Comparison of ENCODE assay signal across 8 cellular contexts in the genomic region with DNA sequence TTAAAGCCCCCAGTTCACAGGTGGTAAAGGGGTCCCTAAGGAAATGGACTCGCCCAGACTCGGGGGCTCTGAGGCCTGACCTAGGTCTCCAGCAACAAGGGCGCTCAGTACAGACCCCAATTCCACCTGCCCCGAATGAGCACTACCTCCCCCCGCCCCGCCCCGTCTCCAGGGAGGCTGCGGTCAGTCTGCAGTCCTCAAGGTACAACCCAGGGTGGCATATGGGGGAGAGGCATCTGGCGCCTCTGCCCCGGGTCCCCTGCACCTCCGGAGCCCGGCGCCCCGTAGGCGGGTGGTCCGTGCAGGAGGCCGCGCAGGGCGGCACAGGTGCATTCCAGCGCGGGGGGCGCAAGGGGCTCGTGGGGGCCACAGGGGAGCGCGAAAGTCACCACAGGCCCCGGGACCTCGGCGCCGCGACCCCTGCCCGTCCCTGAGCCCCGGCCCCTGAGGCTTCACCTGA. TPM values are rescaled to one million over a fixed set of nuclear protein-coding genes. Genes with fewer than 3 reads are reported as not detected.
DNase-seq lines count a peak whose midpoint lies in the region; ATAC-seq, FAIRE-seq and TF ChIP-seq lines count a peak whose summit lies in the region.

No MANE protein-coding gene starts in this region.

- H3K9me3 ChIP-seq in keratinocyte (ENCODE audit: control insufficient read depth, low read depth, low read length) (no peaks in the 10 kb centered on the region), thoracic aorta (no peaks in the 10 kb centered on the region)

- H3K79me2 ChIP-seq in keratinocyte (ENCODE audit: control insufficient read depth, insufficient read depth, low read length), result peaks cover 4% of the 10 kb centered on the region

- dilution Hi-C loops in keratinocyte (cut with MboI; ENCODE audit: extremely low pct_ligation_motif_present, low sequenced_read_pairs), result no loop called here

- no peak for DNase-seq in activated naive CD4-positive, alpha-beta T cell treated with anti-CD3 and anti-CD28 coated beads, Interleukin-2, amount 50 U/mL, for 72 hours (ENCODE audit: low spot score in 2 of 2)
- no peak for DNase-seq in keratinocyte (ENCODE audit: low read depth, low spot score)
- DNase-seq in thoracic aorta (ENCODE audit: low spot score), result no peak
- no peak for DNase-seq in NCI-H146 treated with DMSO at 0.1 percent for 48 hours (lab: John Stamatoyannopoulos, UW; ENCODE audit: unreplicated experiment)
- no peak for DNase-seq in glomerular visceral epithelial cell (ENCODE audit: extremely low spot score)
- no peak for DNase-seq in NCI-H1694 treated with DMSO at 0.1 percent for 48 hours (lab: John Stamatoyannopoulos, UW)

- H3K9ac ChIP-seq in keratinocyte (ENCODE audit: control insufficient read depth, extremely low read depth, insufficient read depth, low read length), result peak overlapping the region; percentile 71

- ATAC-seq in GM18861 (IDR thresholded peaks at IDR 0.05; ENCODE audit: unreplicated experiment) (peak; percentile 8), HG02885 (IDR thresholded peaks at IDR 0.05; ENCODE audit: poor library complexity, unreplicated experiment) (peak; percentile 19), thoracic aorta (ENCODE audit: insufficient number of reproducible peaks, low FRiP score, low read depth) (no peak)
- ATAC-seq in activated naive CD4-positive, alpha-beta T cell treated with anti-CD3 and anti-CD28 coated beads, Interleukin-2, amount 50 U/mL, for 72 hours, result peak; percentile 29 to 34

- peak overlapping the region; percentile 49 for H2AFZ ChIP-seq in keratinocyte (ENCODE audit: control insufficient read depth, low read length)

- H3K9me3 Mint-ChIP-seq in activated naive CD4-positive, alpha-beta T cell treated with anti-CD3 and anti-CD28 coated beads, Interleukin-2, amount 50 U/mL, for 72 hours, result no peaks in the 10 kb centered on the region

- H3K9me1 ChIP-seq in keratinocyte (ENCODE audit: control insufficient read depth, extremely low read depth, insufficient read depth, low read length), result no peaks in the 10 kb centered on the region

- H3K27me3 ChIP-seq in keratinocyte (ENCODE audit: control insufficient read depth, extremely low read depth, insufficient read depth, low read length), result no peaks in the 10 kb centered on the region
- no peaks in the 10 kb centered on the region for H3K27me3 ChIP-seq in thoracic aorta (replicated peaks; ENCODE audit: insufficient read depth)

- H3K4me3 ChIP-seq in keratinocyte (ENCODE audit: control insufficient read depth in 2 of 3, extremely low read depth in 1 of 3, insufficient read depth in 2 of 3, low read depth in 1 of 3, low read length in 3 of 3), result peak overlapping the region; percentile 80 to 97 (median 85)
- H3K4me3 ChIP-seq in thoracic aorta, result peak overlapping the region; percentile 89

- H3K27ac ChIP-seq in keratinocyte (ENCODE audit: control insufficient read depth, insufficient read depth, low read length), result peak overlapping the region; percentile 52
- peak overlapping the region; percentile 87 to 93 for H3K27ac ChIP-seq in thoracic aorta

- H4K20me1 ChIP-seq in keratinocyte (ENCODE audit: control insufficient read depth, extremely low read depth, insufficient read depth, low read length), result no peaks in the 10 kb centered on the region

- H3K4me1 ChIP-seq in keratinocyte (ENCODE audit: control insufficient read depth, extremely low read depth, insufficient read depth, low read length) (peaks cover 18% of the 10 kb centered on the region), thoracic aorta (ENCODE audit: control insufficient read depth in 1 of 2, low read depth in 2 of 2) (peaks cover 45 to 52% of the 10 kb centered on the region in 2 donors)

- H3K4me2 ChIP-seq in keratinocyte (ENCODE audit: control insufficient read depth, extremely low read depth, insufficient read depth, low read depth, low read length), result peak overlapping the region; percentile 91

- H3K36me3 Mint-ChIP-seq in activated naive CD4-positive, alpha-beta T cell treated with anti-CD3 and anti-CD28 coated beads, Interleukin-2, amount 50 U/mL, for 72 hours, result no peaks in the 10 kb centered on the region

- no peak for FAIRE-seq in keratinocyte (lab: Jason Lieb, UNC)

- H3K36me3 ChIP-seq in keratinocyte (ENCODE audit: control insufficient read depth in 2 of 2, extremely low read depth in 1 of 2, insufficient read depth in 2 of 2, low read length in 2 of 2) (peaks cover 7 to 8% of the 10 kb centered on the region in 2 experiments), thoracic aorta (peaks cover 8% of the 10 kb centered on the region)

- TF ChIP-seq CTCF in keratinocyte (optimal IDR thresholded peaks at IDR 0.05 in 1 of 3, IDR thresholded peaks at IDR 0.05 in 1 of 3, conservative IDR thresholded peaks at IDR 0.05 in 1 of 3; ENCODE audit: extremely low read depth in 1 of 3, insufficient read depth in 2 of 3, low read length in 3 of 3), result no peak
- no peak for TF ChIP-seq CTCF in thoracic aorta (IDR thresholded peaks at IDR 0.05)

- peak overlapping the region in 1 of 2 donors; percentile 60 for H3K27ac Mint-ChIP-seq in activated naive CD4-positive, alpha-beta T cell treated with anti-CD3 and anti-CD28 coated beads, Interleukin-2, amount 50 U/mL, for 72 hours

RNA-seq across cellular contexts. Expression of a gene that starts 0.4 kb away (rescaled TPM):
- total RNA-seq in activated naive CD4-positive, alpha-beta T cell treated with anti-CD3 and anti-CD28 coated beads, Interleukin-2, amount 50 U/mL, for 72 hours, result 10 to 100 TPM; 47.2 to 55.7 TPM
- 152 to 353 TPM (median 215 TPM) in 3 replicates for polyA plus RNA-seq in keratinocyte
- polyA plus RNA-seq in keratinocyte (2011; ENCODE audit: low read depth), result 210 TPM
- 237 and 358 TPM in 2 replicates for polyA plus RNA-seq in keratinocyte (2011; cell fraction: cytosol; rRNA removed)
- polyA plus RNA-seq in keratinocyte (2011; cell fraction: nucleus; rRNA removed), result 570 and 746 TPM in 2 replicates
- 327 and 379 TPM in 2 replicates for polyA plus RNA-seq in keratinocyte (2012; ENCODE audit: low replicate concordance)
- 282 to 776 TPM (median 516 TPM) in 3 replicates for polyA minus RNA-seq in keratinocyte
- polyA minus RNA-seq in keratinocyte (2011; cell fraction: cytosol; rRNA and poly(A)+ RNA removed), result 498 TPM
- polyA minus RNA-seq in keratinocyte (2011; cell fraction: nucleus; rRNA and poly(A)+ RNA removed), result 693 and 756 TPM in 2 replicates
- 1,000 to 10,000 TPM in 1 of 2 donors, 100 to 1,000 TPM in 1; 427 to 1,049 TPM for total RNA-seq in thoracic aorta

RNA-seq across cellular contexts. Expression of a gene that starts 13.0 kb away (rescaled TPM):
- total RNA-seq in activated naive CD4-positive, alpha-beta T cell treated with anti-CD3 and anti-CD28 coated beads, Interleukin-2, amount 50 U/mL, for 72 hours, result 1 to 10 TPM; 1.2 to 1.8 TPM
- 0.03 to 0.18 TPM (median 0.14 TPM) in 3 replicates for polyA plus RNA-seq in keratinocyte
- 0.36 TPM for polyA plus RNA-seq in keratinocyte (2011; ENCODE audit: low read depth)
- not detected in 2 replicates for polyA plus RNA-seq in keratinocyte (2011; cell fraction: cytosol; rRNA removed)
- polyA plus RNA-seq in keratinocyte (2011; cell fraction: nucleus; rRNA removed), result 0.46 and 1.2 TPM in 2 replicates
- 0.19 and 1.1 TPM in 2 replicates for polyA plus RNA-seq in keratinocyte (2012; ENCODE audit: low replicate concordance)
- polyA minus RNA-seq in keratinocyte, result 0.03 to 0.13 TPM in 2 of 3 replicates, not detected in the other
- not detected for polyA minus RNA-seq in keratinocyte (2011; cell fraction: cytosol; rRNA and poly(A)+ RNA removed)
- polyA minus RNA-seq in keratinocyte (2011; cell fraction: nucleus; rRNA and poly(A)+ RNA removed), result 0.53 and 1.0 TPM in 2 replicates
- 10 to 100 TPM; 27.2 to 28.6 TPM for total RNA-seq in thoracic aorta

Comparison
In these comparisons a context has a peak if more than half of its experiments do, and no peak if none do; other contexts are left out.
1. RNA of a gene that starts 0.4 kb away (total RNA-seq): 427 to 1,049 TPM in thoracic aorta; 47.2 to 55.7 TPM in activated naive CD4-positive, alpha-beta T cell treated with anti-CD3 and anti-CD28 coated beads, Interleukin-2, amount 50 U/mL, for 72 hours; every median in the first group is over 4 times any median in the second.
2. RNA of a gene that starts 13.0 kb away (total RNA-seq): 27.2 to 28.6 TPM in thoracic aorta; 1.2 to 1.8 TPM in activated naive CD4-positive, alpha-beta T cell treated with anti-CD3 and anti-CD28 coated beads, Interleukin-2, amount 50 U/mL, for 72 hours; every median in the first group is over 4 times any median in the second.